In the genomic region with DNA sequence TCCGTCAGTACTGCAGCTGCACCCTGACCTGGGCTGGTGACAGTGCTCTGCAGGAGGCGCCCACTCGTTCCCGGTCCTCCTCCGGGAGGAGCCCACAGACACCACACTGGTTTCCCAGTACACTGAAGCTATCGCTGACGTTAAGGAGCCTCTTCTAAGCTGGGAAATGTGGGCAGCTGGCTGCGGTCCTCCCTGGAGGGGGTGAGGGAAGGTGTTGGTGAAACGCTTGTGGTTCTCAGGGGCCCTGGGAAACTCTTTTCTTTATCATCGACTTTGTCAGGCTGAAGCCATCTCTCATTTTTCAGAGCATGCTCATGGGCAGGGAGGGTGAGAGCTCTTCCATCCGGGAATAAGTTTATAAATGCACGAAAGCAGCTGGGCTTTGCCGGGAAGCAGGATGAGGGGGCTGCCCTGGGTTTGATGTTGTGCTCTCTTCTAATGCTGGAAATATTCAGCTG, we compare ENCODE assay signal across 15 cellular contexts.
DNase-seq lines count a peak whose midpoint lies in the region; ATAC-seq and TF ChIP-seq lines count a peak whose summit lies in the region.
"Had no signal": no experiment of that assay in that cellular context is flagged by ENCODE, and none has a peak within 500 bp of the region (broad histone marks: within the 10 kb centered on the region; RNA-seq: fewer than 3 reads in every experiment).

No MANE protein-coding gene starts in this region.

- H3K4me1 Mint-ChIP-seq in activated naive CD4-positive, alpha-beta T cell treated with anti-CD3 and anti-CD28 coated beads for 36 hours (ENCODE audit: low read depth): peaks cover 17% of the 10 kb centered on the region
- peaks cover 76% of the 10 kb centered on the region for H3K4me1 Mint-ChIP-seq in stimulated activated effector memory CD8-positive, alpha-beta T cell treated with anti-CD3 and anti-CD28 coated beads, Interleukin-12 subunit alpha, Interleukin-12 subunit beta, amount 100 ng/mL, for 72 hours

- H3K4me3 ChIP-seq in RWPE2 (ENCODE audit: severe bottlenecking): no peak overlapping the region
- H3K4me3 ChIP-seq in fibroblast of the aortic adventitia (ENCODE audit: low read depth, low read length): no peak overlapping the region
- H3K4me3 ChIP-seq: sigmoid colon, vagina had no signal

- H3K36me3 ChIP-seq in RWPE2 (ENCODE audit: low read depth): no peaks in the 10 kb centered on the region
- H3K36me3 ChIP-seq: sigmoid colon, vagina had no signal

- no peaks in the 10 kb centered on the region for H3K9me3 Mint-ChIP-seq in activated naive CD4-positive, alpha-beta T cell treated with anti-CD3 and anti-CD28 coated beads for 36 hours
- H3K9me3 Mint-ChIP-seq in stimulated activated effector memory CD8-positive, alpha-beta T cell treated with anti-CD3 and anti-CD28 coated beads, Interleukin-12 subunit alpha, Interleukin-12 subunit beta, amount 100 ng/mL, for 72 hours: no peaks in the 10 kb centered on the region
- H3K9me3 Mint-ChIP-seq: IgD-negative memory B cell had no signal

- H3K27ac Mint-ChIP-seq in activated naive CD4-positive, alpha-beta T cell treated with anti-CD3 and anti-CD28 coated beads for 36 hours: no peak overlapping the region
- peak overlapping the region; percentile 60 for H3K27ac Mint-ChIP-seq in stimulated activated effector memory CD8-positive, alpha-beta T cell treated with anti-CD3 and anti-CD28 coated beads, Interleukin-12 subunit alpha, Interleukin-12 subunit beta, amount 100 ng/mL, for 72 hours

- no peak overlapping the region for H3K27ac ChIP-seq in RWPE2 (ENCODE audit: poor library complexity, severe bottlenecking)
- H3K27ac ChIP-seq: sigmoid colon, vagina had no signal

- no peaks in the 10 kb centered on the region for H3K27me3 ChIP-seq in RWPE2 (ENCODE audit: insufficient read depth, poor library complexity, severe bottlenecking)
- H3K27me3 ChIP-seq: sigmoid colon, vagina had no signal

- ATAC-seq in RWPE2 (ENCODE audit: low read depth): no peak
- peak; percentile 65 for ATAC-seq in stimulated activated effector memory CD8-positive, alpha-beta T cell treated with anti-CD3 and anti-CD28 coated beads, Interleukin-12 subunit alpha, Interleukin-12 subunit beta, amount 100 ng/mL, for 72 hours
- ATAC-seq in GM19395 (IDR thresholded peaks at IDR 0.05; ENCODE audit: unreplicated experiment): no peak
- ATAC-seq: Right ventricle myocardium inferior had no signal

- no peaks in the 10 kb centered on the region for H3K27me3 Mint-ChIP-seq in activated naive CD4-positive, alpha-beta T cell treated with anti-CD3 and anti-CD28 coated beads for 36 hours (ENCODE audit: low read depth)
- H3K27me3 Mint-ChIP-seq: IgD-negative memory B cell had no signal

- peaks cover 9% of the 10 kb centered on the region for H3K36me3 Mint-ChIP-seq in activated naive CD4-positive, alpha-beta T cell treated with anti-CD3 and anti-CD28 coated beads for 36 hours (ENCODE audit: low read depth)
- peaks cover 38% of the 10 kb centered on the region for H3K36me3 Mint-ChIP-seq in stimulated activated effector memory CD8-positive, alpha-beta T cell treated with anti-CD3 and anti-CD28 coated beads, Interleukin-12 subunit alpha, Interleukin-12 subunit beta, amount 100 ng/mL, for 72 hours
- H3K36me3 Mint-ChIP-seq: IgD-negative memory B cell had no signal

- H3K4me1 ChIP-seq in RWPE2 (ENCODE audit: insufficient read depth, poor library complexity, severe bottlenecking): no peaks in the 10 kb centered on the region

- intact Hi-C loops in activated naive CD4-positive, alpha-beta T cell treated with anti-CD3 and anti-CD28 coated beads for 36 hours (cut with micrococcal nuclease): no loop called here

- H3K4me3 Mint-ChIP-seq in activated naive CD4-positive, alpha-beta T cell treated with anti-CD3 and anti-CD28 coated beads for 36 hours: no peak overlapping the region
- H3K4me3 Mint-ChIP-seq in stimulated activated effector memory CD8-positive, alpha-beta T cell treated with anti-CD3 and anti-CD28 coated beads, Interleukin-12 subunit alpha, Interleukin-12 subunit beta, amount 100 ng/mL, for 72 hours: peak overlapping the region; percentile 30
- H3K4me3 Mint-ChIP-seq: IgD-negative memory B cell had no signal

- TF ChIP-seq CTCF in RWPE2 (IDR thresholded peaks at IDR 0.05; ENCODE audit: poor library complexity, severe bottlenecking): no peak
- no peak for TF ChIP-seq CTCF in fibroblast of the aortic adventitia (IDR thresholded peaks at IDR 0.05; ENCODE audit: insufficient read depth, low read length)

- CTCF ChIA-PET in activated naive CD4-positive, alpha-beta T cell treated with anti-CD3 and anti-CD28 coated beads for 36 hours (lab: Charles Lee): interaction anchor here (0.7 to 0.9 kb wide), 2 partner anchors 64 to 251 kb away, joined by 3 read pairs; no protein-coding TSS in a partner anchor

- no peaks in the 10 kb centered on the region for H3K9me3 ChIP-seq in RWPE2 (ENCODE audit: severe bottlenecking)
- H3K9me3 ChIP-seq: sigmoid colon, vagina had no signal

- peak; percentile 29 for DNase-seq in activated naive CD4-positive, alpha-beta T cell treated with Interleukin-2 at 50 U/mL for 16 hours
- DNase-seq in activated naive CD4-positive, alpha-beta T cell treated with anti-CD3 and anti-CD28 coated beads for 36 hours: no peak
- peak; percentile 19 for DNase-seq in RWPE2 (ENCODE audit: low spot score)
- DNase-seq in fibroblast of the aortic adventitia (ENCODE audit: low read depth): peak; percentile 58
- DNase-seq in stimulated activated effector memory CD8-positive, alpha-beta T cell treated with anti-CD3 and anti-CD28 coated beads, Interleukin-12 subunit alpha, Interleukin-12 subunit beta, amount 100 ng/mL, for 72 hours (ENCODE audit: low spot score in 2 of 2): peak in 1 of 2 donors; percentile 9
- DNase-seq in islet precursor cell: no peak
- DNase-seq in activated CD8-positive, alpha-beta memory T cell treated with anti-CD3 and anti-CD28 coated beads for 24 hours: no peak
- DNase-seq: activated CD8-positive, alpha-beta memory T cell treated with anti-CD3 and anti-CD28 coated beads, Interleukin-2, amount 50 U/mL, for 48 hours; anterior cingulate cortex; NCI-H526 treated with DMSO at 0.1 percent for 48 hours; sigmoid colon had no signal

Comparison
In these comparisons a context has a peak if more than half of its experiments do, and no peak if none do; other contexts are left out.
1. DNase-seq: peak in activated naive CD4-positive, alpha-beta T cell treated with Interleukin-2 at 50 U/mL for 16 hours (single experiment), RWPE2 (single experiment) and fibroblast of the aortic adventitia (single experiment); none in activated naive CD4-positive, alpha-beta T cell treated with anti-CD3 and anti-CD28 coated beads for 36 hours (single experiment), islet precursor cell (single experiment) and activated CD8-positive, alpha-beta memory T cell treated with anti-CD3 and anti-CD28 coated beads for 24 hours (single experiment).